Comparison of ENCODE assay signal across 8 cellular contexts in the genomic region with DNA sequence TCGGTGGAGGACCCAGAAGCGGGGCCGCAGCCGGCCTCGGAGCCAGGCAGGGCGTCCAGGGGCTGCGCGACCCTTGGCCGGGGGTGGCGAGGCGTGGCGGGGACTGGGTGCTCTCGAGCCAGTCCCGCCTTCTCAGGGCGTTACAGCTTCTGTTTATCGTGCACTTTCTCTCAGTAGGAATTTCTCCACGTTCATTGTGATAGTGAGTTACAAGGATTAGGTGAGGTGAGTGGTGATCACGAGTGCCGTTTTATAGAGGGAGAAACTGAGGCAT. TPM values are rescaled to one million over a fixed set of nuclear protein-coding genes. Genes with fewer than 3 reads are reported as not detected.
DNase-seq lines count a peak whose midpoint lies in the region; ATAC-seq and TF ChIP-seq lines count a peak whose summit lies in the region.

No MANE protein-coding gene starts in this region.

- no peaks in the 10 kb centered on the region for H3K27me3 Mint-ChIP-seq in CD14-positive monocyte (ENCODE audit: low read depth in 3 of 3)
- H3K27me3 Mint-ChIP-seq in brain: peaks cover 5% of the 10 kb centered on the region

- 1% methylated on average over 19 of the region's 19 CpGs for WGBS in lung, 2 donors

- H3K4me3 ChIP-seq in lung: peak overlapping the region; percentile 94

- POLR2A ChIA-PET in GM10248 (lab: Yijun Ruan, JAX): interaction anchor here (1.2 kb wide), 1 partner anchor 10 kb away, joined by 5 read pairs; no protein-coding TSS in a partner anchor

- CTCF ChIA-PET in GM10248 (lab: Yijun Ruan, JAX): interaction anchor here (1.1 to 1.5 kb wide), 5 partner anchors 10 to 156 kb away, joined by 3 to 13 read pairs (median 5); a partner anchor contains a TSS

- ATAC-seq in HG03135 (IDR thresholded peaks at IDR 0.05; ENCODE audit: unreplicated experiment) (peak; percentile 8), lung (ENCODE audit: insufficient read depth, low FRiP score) (peak; percentile 8)

- peak; percentile 36 for DNase-seq in CD14-positive monocyte (ENCODE audit: low spot score)
- no peak for DNase-seq in lung (ENCODE audit: low spot score)
- DNase-seq in GM10248 (ENCODE audit: extremely low spot score): no peak
- DNase-seq in NAMALWA (ENCODE audit: low spot score): no peak
- no peak for DNase-seq in NCI-H1092 (lab: John Stamatoyannopoulos, UW)
- no peak for DNase-seq in activated CD8-positive, alpha-beta memory T cell treated with anti-CD3 and anti-CD28 coated beads for 24 hours

- H3K36me3 Mint-ChIP-seq in CD14-positive monocyte (peaks cover 32 to 48% of the 10 kb centered on the region in 2 donors), brain (peaks cover 21% of the 10 kb centered on the region)

- intact Hi-C loops in CD14-positive monocyte (cut with micrococcal nuclease): loop anchor here in 1 of 2 donors (5.0 kb wide), 1 partner anchor 129 kb away; no protein-coding TSS in a partner anchor

- H3K4me1 ChIP-seq in lung (ENCODE audit: control insufficient read depth in 2 of 2, insufficient read depth in 2 of 2, low read length in 2 of 2): peaks cover 8 to 12% of the 10 kb centered on the region in 2 donors

- H3K9me3 ChIP-seq in lung (ENCODE audit: control insufficient read depth in 2 of 2, insufficient read depth in 1 of 2, low read length in 1 of 2): no peaks in the 10 kb centered on the region

- H3K36me3 ChIP-seq in lung (ENCODE audit: control insufficient read depth in 2 of 2, insufficient read depth in 2 of 2, low read length in 2 of 2): peaks cover 0 to 21% of the 10 kb centered on the region in 2 donors

- H3K27ac Mint-ChIP-seq in CD14-positive monocyte: peak overlapping the region in 6 of 7 donors; percentile 7 to 87 (median 70)
- peak overlapping the region; percentile 55 to 91 (median 83) for H3K27ac Mint-ChIP-seq in brain

- TF ChIP-seq CTCF in CD14-positive monocyte (IDR thresholded peaks at IDR 0.05): no peak
- no peak for TF ChIP-seq CTCF in brain (conservative IDR thresholded peaks at IDR 0.05)
- no peak for TF ChIP-seq CTCF in lung (IDR thresholded peaks at IDR 0.05; ENCODE audit: control extremely low read depth, extremely low read depth)
- no peak for TF ChIP-seq CTCF in GM10248 (IDR thresholded peaks at IDR 0.05; ENCODE audit: control extremely low read depth, extremely low read depth, low read depth, missing control alignments)

- H3K4me3 Mint-ChIP-seq in CD14-positive monocyte (peak overlapping the region; percentile 63 to 86), brain (peak overlapping the region; percentile 85 to 95 (median 90))

- H3K9me3 Mint-ChIP-seq in CD14-positive monocyte (no peaks in the 10 kb centered on the region), brain (no peaks in the 10 kb centered on the region)

- H3K4me1 Mint-ChIP-seq in CD14-positive monocyte: peaks cover 34% of the 10 kb centered on the region
- peaks cover 30% of the 10 kb centered on the region for H3K4me1 Mint-ChIP-seq in brain

- peak overlapping the region; percentile 83 to 91 for H3K27ac ChIP-seq in lung (ENCODE audit: low read depth in 1 of 2, low read length in 1 of 2)

- H3K27me3 ChIP-seq in lung (ENCODE audit: control insufficient read depth, insufficient read depth): no peaks in the 10 kb centered on the region

RNA-seq across cellular contexts. Expression of a gene that starts 0.6 kb away (rescaled TPM):
- 100 to 1,000 TPM; 133 to 134 TPM for polyA plus RNA-seq in CD14-positive monocyte
- 72.3 TPM for polyA plus RNA-seq in brain (ENCODE audit: insufficient read depth, low read depth, low replicate concordance)
- 10 to 100 TPM; 38.5 to 85.7 TPM for total RNA-seq in lung
- polyA plus RNA-seq in lung: 10 to 100 TPM; 31.2 to 70.0 TPM

RNA-seq across cellular contexts. Expression of a gene that starts 13.1 kb away (rescaled TPM):
- polyA plus RNA-seq in CD14-positive monocyte (100 to 1,000 TPM; 219 to 245 TPM), brain (ENCODE audit: insufficient read depth, low read depth, low replicate concordance) (91.9 TPM), lung (10 to 100 TPM; 64.5 to 81.7 TPM)
- total RNA-seq in lung: 10 to 100 TPM; 53.5 to 73.2 TPM

RNA-seq across cellular contexts. Expression of a gene that starts 25.0 kb away (rescaled TPM):
- not detected for polyA plus RNA-seq in CD14-positive monocyte
- not detected for polyA plus RNA-seq in brain (ENCODE audit: insufficient read depth, low read depth, low replicate concordance)
- total RNA-seq in lung: not detected
- under 1 TPM in 1 of 2 donors, not detected in 1; 0.07 TPM for polyA plus RNA-seq in lung

RNA-seq across cellular contexts. Expression of a gene that starts 54.8 kb away (rescaled TPM):
- polyA plus RNA-seq in CD14-positive monocyte (10 to 100 TPM; 13.8 to 16.7 TPM), brain (ENCODE audit: insufficient read depth, low read depth, low replicate concordance) (0.17 TPM), lung (1 to 10 TPM; 6.6 to 9.3 TPM)
- total RNA-seq in lung: 1 to 10 TPM; 5.5 to 6.1 TPM
